ENCODE assay signal across 3 cellular contexts in genomic region chr2:20045712-20046292, GRCh38.
TF ChIP-seq lines count a peak whose summit lies in the region.

No MANE protein-coding gene starts in this region.

TF ChIP-seq in HEK293, 187 proteins besides CTCF, POLR2A, EP300 and RAD21:
- TF ChIP-seq ZNF18 (tag by site-specific recombination; IDR thresholded peaks at IDR 0.05) (peak; percentile 96), OSR2 (tag by site-specific recombination; IDR thresholded peaks at IDR 0.05) (peak; percentile 59), GLIS1 (tag by site-specific recombination; IDR thresholded peaks at IDR 0.05) (peak; percentile 61; the same call in 1 of the 2 replicates), PRDM4 (tag by site-specific recombination; IDR thresholded peaks at IDR 0.05) (peak; percentile 36)

TF ChIP-seq in SK-N-SH, 30 proteins besides CTCF, POLR2A, EP300 and RAD21:
- TF ChIP-seq MXI1 (IDR thresholded peaks at IDR 0.05; ENCODE audit: low read depth, low read length) (0 out of 2 replicates have a peak, but pooled peaks have one; percentile 23), CHD2 (IDR thresholded peaks at IDR 0.05; ENCODE audit: low read length, partially characterized antibody) (peak; percentile 83), POLR2AphosphoS5 (IDR thresholded peaks at IDR 0.05; ENCODE audit: low read depth, low read length) (0 out of 2 replicates have a peak, but pooled peaks have one; percentile 28), GATA2 (CRISPR knock-in tag; IDR thresholded peaks at IDR 0.05) (peak; percentile 99), TCF12 (IDR thresholded peaks at IDR 0.05) (peak; percentile 65), RCOR1 (IDR thresholded peaks at IDR 0.05; ENCODE audit: low read length) (peak; percentile 95), IRF3 (IDR thresholded peaks at IDR 0.05; ENCODE audit: low read depth, low read length) (0 out of 2 replicates have a peak, but pooled peaks have one; percentile 8), FOXJ3 (CRISPR knock-in tag; IDR thresholded peaks at IDR 0.05) (peak; percentile 79)

TF ChIP-seq in K562, 482 proteins besides CTCF, POLR2A, EP300 and RAD21:
- TF ChIP-seq CBFA2T3 (IDR thresholded peaks at IDR 0.05) = peak; percentile 28; the same call in 1 of the 2 replicates
